16 cellular contexts compared by ENCODE assay signal in the genomic region with DNA sequence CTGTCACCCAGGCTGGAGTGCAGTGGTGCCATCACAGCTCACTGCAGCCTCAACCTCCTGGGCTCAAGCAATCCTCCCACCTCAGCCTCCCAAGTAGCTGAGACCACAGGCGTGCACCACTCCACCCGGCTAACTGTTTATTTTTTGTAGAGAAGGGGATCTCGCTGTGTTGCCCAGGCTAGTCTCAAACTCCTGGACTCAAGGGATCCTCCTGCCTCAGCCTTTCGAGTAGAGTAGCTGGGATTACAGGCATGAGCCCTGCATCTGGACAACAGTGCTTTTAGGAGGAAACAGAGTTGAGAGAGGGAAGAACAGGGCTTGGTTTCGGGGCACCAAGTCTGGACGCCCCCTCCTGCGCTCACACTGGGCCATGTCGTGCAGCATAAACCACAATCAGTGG. TPM values are rescaled to one million over a fixed set of nuclear protein-coding genes. Genes with fewer than 3 reads are reported as not detected.
"Had no signal": no experiment of that assay in that cellular context is flagged by ENCODE, and none has a peak within 500 bp of the region (broad histone marks: within the 10 kb centered on the region; RNA-seq: fewer than 3 reads in every experiment).

No MANE protein-coding gene starts in this region.

RNA-seq across cellular contexts. Expression of a gene that starts 4.1 kb away (rescaled TPM):
- total RNA-seq: activated B cell treated with CpG ODN at 0.5 μM for 24 hours; activated CD4-positive, alpha-beta memory T cell treated with anti-CD3 and anti-CD28 coated beads for 36 hours; activated CD4-positive, alpha-beta T cell treated with anti-CD3 and anti-CD28 coated beads, Interleukin-2, amount 10 ng/mL, durations not matched to agents 24 days and 14 days; activated CD8-positive, alpha-beta memory T cell treated with anti-CD3 and anti-CD28 coated beads for 36 hours; activated CD8-positive, alpha-beta T cell treated with anti-CD3 and anti-CD28 coated beads for 36 hours; activated naive CD4-positive, alpha-beta T cell treated with anti-CD3 and anti-CD28 coated beads for 36 hours; activated naive CD4-positive, alpha-beta T cell treated with anti-CD3 and anti-CD28 coated beads, Interleukin-2, amount 50 U/mL, for 72 hours; activated naive CD8-positive, alpha-beta T cell treated with anti-CD3 and anti-CD28 coated beads for 36 hours; activated T-cell treated with anti-CD3 and anti-CD28 coated beads, Interleukin-2, amount 50 U/mL, for 4 hours; activated T-cell treated with anti-CD3 and anti-CD28 coated beads, Interleukin-2, amount 50 U/mL, for 72 hours; activated T-helper 1 cell treated with anti-CD3 and anti-CD28 coated beads, Interleukin-12 subunit alpha, Interleukin-12 subunit beta, Interleukin-2, Interleukin-4 antibody, amounts not matched to agents 30 ng/mL and 10 ng/mL and 1 ng/mL, durations not matched to agents 14 hours and 24 hours and 36 hours; activated T-helper 17 cell treated with anti-CD3 and anti-CD28 coated beads, Interleukin-2, amount 50 U/mL, for 72 hours; aorta; body of pancreas; cardiac septum had no signal

RNA-seq across cellular contexts. Expression of a gene that starts 7.0 kb away (rescaled TPM):
- total RNA-seq: activated B cell treated with CpG ODN at 0.5 μM for 24 hours, cerebellum had no signal
